In genomic region chr2:85307527-85307897, GRCh38 we compare ENCODE assay signal across 2 cellular contexts.
A peak's percentile ranks its signal among the peaks of the same experiment; 100 is the strongest.
TF ChIP-seq lines count a peak whose summit lies in the region.

No MANE protein-coding gene starts in this region.

TF ChIP-seq in K562, 482 proteins besides CTCF, POLR2A, EP300 and RAD21:
- TF ChIP-seq, protein P1, sequence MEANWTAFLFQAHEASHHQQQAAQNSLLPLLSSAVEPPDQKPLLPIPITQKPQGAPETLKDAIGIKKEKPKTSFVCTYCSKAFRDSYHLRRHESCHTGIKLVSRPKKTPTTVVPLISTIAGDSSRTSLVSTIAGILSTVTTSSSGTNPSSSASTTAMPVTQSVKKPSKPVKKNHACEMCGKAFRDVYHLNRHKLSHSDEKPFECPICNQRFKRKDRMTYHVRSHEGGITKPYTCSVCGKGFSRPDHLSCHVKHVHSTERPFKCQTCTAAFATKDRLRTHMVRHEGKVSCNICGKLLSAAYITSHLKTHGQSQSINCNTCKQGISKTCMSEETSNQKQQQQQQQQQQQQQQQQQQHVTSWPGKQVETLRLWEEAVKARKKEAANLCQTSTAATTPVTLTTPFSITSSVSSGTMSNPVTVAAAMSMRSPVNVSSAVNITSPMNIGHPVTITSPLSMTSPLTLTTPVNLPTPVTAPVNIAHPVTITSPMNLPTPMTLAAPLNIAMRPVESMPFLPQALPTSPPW (CRISPR knock-in tag; IDR thresholded peaks at IDR 0.05), result 0 out of 2 replicates have a peak, but pooled peaks have one; percentile 28
- TF ChIP-seq BRD9 (IDR thresholded peaks at IDR 0.05; ENCODE audit: low read depth, partially characterized antibody) (no peak), RBM39 (optimal IDR thresholded peaks at IDR 0.05; ENCODE audit: low read depth, low read length) (peak; percentile 42)

TF ChIP-seq in GM12891, 5 proteins besides CTCF, POLR2A, EP300 and RAD21:
- TF ChIP-seq TAF1 (IDR thresholded peaks at IDR 0.05; ENCODE audit: low read depth, low read length) (no peak), PAX5 (IDR thresholded peaks at IDR 0.05; ENCODE audit: insufficient read depth, low read length, severe bottlenecking) (no peak), POU2F2 (IDR thresholded peaks at IDR 0.05; ENCODE audit: low read depth, low read length) (no peak), SPI1 (IDR thresholded peaks at IDR 0.05; ENCODE audit: low read depth, low read length) (no peak), POLR2AphosphoS5 (IDR thresholded peaks at IDR 0.05; ENCODE audit: low read depth, low read length) (no peak)
